In genomic region chr19:40620161-40620485, GRCh38 we compare ENCODE assay signal across 17 cellular contexts.
"Had no signal": no experiment of that assay in that cellular context is flagged by ENCODE, and none has a peak within 500 bp of the region (broad histone marks: within the 10 kb centered on the region; RNA-seq: fewer than 3 reads in every experiment).

No MANE protein-coding gene starts in this region.

- H3K4me3 ChIP-seq: coronary artery, vagina had no signal

- H3K27me3 ChIP-seq: brain microvascular endothelial cell, foreskin keratinocyte, vagina had no signal

- H3K27ac ChIP-seq: brain microvascular endothelial cell, coronary artery, foreskin keratinocyte, vagina had no signal

- H3K4me3 Mint-ChIP-seq: activated B cell treated with CpG ODN at 0.5 μM for 24 hours, nephron progenitor cell had no signal

- ATAC-seq: foreskin keratinocyte had no signal

- H3K27me3 Mint-ChIP-seq: activated B cell treated with CpG ODN at 0.5 μM for 24 hours had no signal

- H3K27ac Mint-ChIP-seq: activated B cell treated with CpG ODN at 0.5 μM for 24 hours, nephron progenitor cell had no signal

- H3K9me3 ChIP-seq: vagina had no signal

- DNase-seq: activated B cell treated with CpG ODN at 0.5 μM for 24 hours; activated CD4-positive, alpha-beta T cell treated with anti-CD3 and anti-CD28 coated beads, Interleukin-2, amount 50 U/mL, for 1 hour; activated effector memory CD4-positive, alpha-beta T cell treated with Interleukin-2 at 50 U/mL for 16 hours; activated T-cell treated with anti-CD3 and anti-CD28 coated beads for 4 hours; anterior cingulate cortex; brain microvascular endothelial cell; foreskin keratinocyte; hypothalamus; islet precursor cell; mammary epithelial cell; nephron progenitor cell; nucleus accumbens; stimulated activated naive CD4-positive, alpha-beta T cell treated with Interleukin-2 at 50 U/mL for 16 hours; SW 1271; trophoblast cell had no signal

- H3K9me3 Mint-ChIP-seq: activated B cell treated with CpG ODN at 0.5 μM for 24 hours, nephron progenitor cell had no signal
